ENCODE assay signal across 23 cellular contexts in the genomic region with DNA sequence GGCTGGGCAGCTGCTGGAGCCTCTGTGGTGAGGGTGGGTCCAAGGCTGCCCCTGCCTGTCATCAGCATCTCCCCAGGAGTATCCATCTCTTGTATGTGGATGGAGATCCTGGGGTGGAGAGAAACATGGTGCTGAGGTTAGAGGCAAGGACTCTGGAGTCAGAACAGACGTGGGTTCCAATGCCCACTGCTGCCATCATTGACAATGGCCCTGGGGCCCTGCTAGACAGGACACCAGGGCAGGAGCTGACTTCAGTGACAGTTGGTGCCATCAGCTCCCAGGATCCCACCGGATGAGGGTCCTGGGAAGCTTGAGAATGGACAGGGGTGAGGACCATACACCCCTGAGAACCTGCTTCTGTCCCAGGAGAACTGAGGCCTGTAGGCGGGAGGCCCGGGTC. TPM values are rescaled to one million over a fixed set of nuclear protein-coding genes. Genes with fewer than 3 reads are reported as not detected.
"Had no signal": no experiment of that assay in that cellular context is flagged by ENCODE, and none has a peak within 500 bp of the region (broad histone marks: within the 10 kb centered on the region; RNA-seq: fewer than 3 reads in every experiment).

No MANE protein-coding gene starts in this region.

- DNase-seq: colonic mucosa; dermis blood vessel endothelial cell; effector memory CD4-positive, alpha-beta T cell; foreskin keratinocyte; hypothalamus; immature natural killer cell; mesendoderm; midbrain; naive thymus-derived CD8-positive, alpha-beta T cell; nephron progenitor cell; occipital lobe; ovary; psoas muscle; stimulated activated CD4-positive, alpha-beta T cell treated with anti-CD3 and anti-CD28 coated beads, Interleukin-15, amount 100 ng/mL, for 24 hours; stimulated activated CD4-positive, alpha-beta T cell treated with anti-CD3 and anti-CD28 coated beads, Interleukin-2, amount 100 ng/mL, for 48 hours; stimulated activated naive B cell treated with anti-CD40 and anti-IgM and Interleukin-4, amounts not matched to agents 10 μg/mL and 1 μg/mL and 100 μg/mL, for 72 hours; transverse colon had no signal

- H3K27ac ChIP-seq: colonic mucosa, esophagus muscularis mucosa, foreskin keratinocyte, gastroesophageal sphincter, ovary, psoas muscle, sigmoid colon, transverse colon, vagina had no signal

- H3K36me3 ChIP-seq: colonic mucosa, gastroesophageal sphincter, ovary, sigmoid colon, transverse colon, vagina had no signal

- H3K4me3 ChIP-seq: colonic mucosa, esophagus muscularis mucosa, gastroesophageal sphincter, ovary, psoas muscle, sigmoid colon, transverse colon, vagina had no signal

- FAIRE-seq: endothelial cell of umbilical vein had no signal

- H3K4me1 ChIP-seq: colonic mucosa, foreskin keratinocyte, gastroesophageal sphincter, psoas muscle, sigmoid colon, transverse colon, vagina had no signal

- H3K9me3 ChIP-seq: colonic mucosa, esophagus muscularis mucosa, gastroesophageal sphincter, ovary, psoas muscle, sigmoid colon, transverse colon, vagina had no signal

- H3K27me3 ChIP-seq: colonic mucosa, esophagus muscularis mucosa, foreskin keratinocyte, gastroesophageal sphincter, ovary, sigmoid colon, transverse colon, vagina had no signal

- ATAC-seq: foreskin keratinocyte; gastroesophageal sphincter; naive thymus-derived CD8-positive, alpha-beta T cell; psoas muscle; stimulated activated naive B cell treated with anti-CD40 and anti-IgM and Interleukin-4, amounts not matched to agents 10 μg/mL and 1 μg/mL and 100 μg/mL, for 72 hours had no signal

RNA-seq across cellular contexts. Expression of a gene that starts 15.6 kb away (rescaled TPM):
- total RNA-seq: endothelial cell of umbilical vein, epithelial cell of proximal tubule, transverse colon had no signal
- polyA plus RNA-seq: endothelial cell of umbilical vein; foreskin keratinocyte; immature natural killer cell; naive thymus-derived CD8-positive, alpha-beta T cell had no signal
